ENCODE assay signal across 16 cellular contexts in genomic region chr20:62398120-62398821, GRCh38. TPM values are rescaled to one million over a fixed set of nuclear protein-coding genes. Genes with fewer than 3 reads are reported as not detected.
DNase-seq lines count a peak whose midpoint lies in the region; ATAC-seq and TF ChIP-seq lines count a peak whose summit lies in the region.
"Had no signal": no experiment of that assay in that cellular context is flagged by ENCODE, and none has a peak within 500 bp of the region (broad histone marks: within the 10 kb centered on the region; RNA-seq: fewer than 3 reads in every experiment).

No MANE protein-coding gene starts in this region.

- DNase-seq in activated CD8-positive, alpha-beta T cell treated with anti-CD3 and anti-CD28 coated beads, Interleukin-2, amount 10 ng/mL, durations not matched to agents 7 days and 5 days, result no peak
- DNase-seq in activated CD8-positive, alpha-beta T cell treated with anti-CD3 and anti-CD28 coated beads for 36 hours, result no peak
- no peak for DNase-seq in Calu3
- DNase-seq in RWPE2 (ENCODE audit: low spot score), result peak; percentile 85
- DNase-seq in nephron progenitor cell, result no peak
- DNase-seq in activated CD4-positive, CD25-positive, alpha-beta regulatory T cell treated with anti-CD3 and anti-CD28 coated beads, Interleukin-2, amount 50 U/mL, for 72 hours, result no peak
- DNase-seq in middle frontal gyrus (ENCODE audit: extremely low spot score, low spot score), result no peak
- DNase-seq in suprapubic skin (ENCODE audit: low spot score in 2 of 2), result no peak
- DNase-seq: CD8-positive, alpha-beta memory T cell; COR-L47 had no signal

- BruUV-seq in Calu3 (replicated peaks; lab: Mats Ljungman, UMichigan), result no TSS peak

- H3K27ac ChIP-seq in RWPE2 (ENCODE audit: poor library complexity, severe bottlenecking) (no peak overlapping the region), suprapubic skin (no peak overlapping the region)
- H3K27ac ChIP-seq: 22Rv1; A549; BLaER1 treated with 17β-estradiol and CSF1 and Interleukin-3, amounts not matched to agents 10 nM and 100 nM had no signal

- no peak overlapping the region for H3K4me3 Mint-ChIP-seq in activated CD8-positive, alpha-beta T cell treated with anti-CD3 and anti-CD28 coated beads, Interleukin-2, amount 10 ng/mL, durations not matched to agents 7 days and 5 days
- H3K4me3 Mint-ChIP-seq in activated CD8-positive, alpha-beta T cell treated with anti-CD3 and anti-CD28 coated beads for 36 hours, result no peak overlapping the region
- H3K4me3 Mint-ChIP-seq in Calu3 (ENCODE audit: low read depth, unreplicated experiment), result no peak overlapping the region
- H3K4me3 Mint-ChIP-seq in nephron progenitor cell, result no peak overlapping the region
- H3K4me3 Mint-ChIP-seq: B cell, GM23338 had no signal

- H3K27me3 ChIP-seq in RWPE2 (ENCODE audit: insufficient read depth, poor library complexity, severe bottlenecking), result no peaks in the 10 kb centered on the region
- H3K27me3 ChIP-seq in suprapubic skin, result no peaks in the 10 kb centered on the region
- H3K27me3 ChIP-seq: BLaER1 treated with 17β-estradiol and CSF1 and Interleukin-3, amounts not matched to agents 10 nM and 100 nM had no signal

- POLR2A ChIA-PET in activated CD8-positive, alpha-beta T cell treated with anti-CD3 and anti-CD28 coated beads, Interleukin-2, amount 10 ng/mL, durations not matched to agents 7 days and 5 days (lab: Charles Lee), result no interaction called here
- POLR2A ChIA-PET in activated CD8-positive, alpha-beta T cell treated with anti-CD3 and anti-CD28 coated beads for 36 hours (lab: Charles Lee), result interaction anchor here (4.9 kb wide), 1 partner anchor 9 kb away, joined by 53 read pairs; the partner anchor contains the start of gene RPS21

- ATAC-seq in activated CD8-positive, alpha-beta T cell treated with anti-CD3 and anti-CD28 coated beads, Interleukin-2, amount 10 ng/mL, durations not matched to agents 7 days and 5 days, result no peak
- ATAC-seq in activated CD8-positive, alpha-beta T cell treated with anti-CD3 and anti-CD28 coated beads for 36 hours, result no peak
- no peak for ATAC-seq in RWPE2 (ENCODE audit: low read depth)
- ATAC-seq: A549, GM23338, HCT116 had no signal

- H3K4me3 ChIP-seq in RWPE2 (ENCODE audit: severe bottlenecking), result no peak overlapping the region
- no peak overlapping the region for H3K4me3 ChIP-seq in suprapubic skin
- H3K4me3 ChIP-seq: A549; BLaER1 treated with 17β-estradiol and CSF1 and Interleukin-3, amounts not matched to agents 10 nM and 100 nM; GM23338 had no signal

- peaks cover 10% of the 10 kb centered on the region for H3K36me3 Mint-ChIP-seq in activated CD8-positive, alpha-beta T cell treated with anti-CD3 and anti-CD28 coated beads, Interleukin-2, amount 10 ng/mL, durations not matched to agents 7 days and 5 days (ENCODE audit: low read depth)
- H3K36me3 Mint-ChIP-seq in activated CD8-positive, alpha-beta T cell treated with anti-CD3 and anti-CD28 coated beads for 36 hours (ENCODE audit: low read depth), result peaks cover 6% of the 10 kb centered on the region
- H3K36me3 Mint-ChIP-seq in Calu3 (ENCODE audit: insufficient read depth, unreplicated experiment) (peaks cover 41% of the 10 kb centered on the region), nephron progenitor cell (ENCODE audit: low read depth) (peaks cover 18% of the 10 kb centered on the region)

- 85% methylated on average over 12 of the region's 19 CpGs for WGBS in suprapubic skin

- H3K27ac Mint-ChIP-seq in activated CD8-positive, alpha-beta T cell treated with anti-CD3 and anti-CD28 coated beads, Interleukin-2, amount 10 ng/mL, durations not matched to agents 7 days and 5 days, result peak overlapping the region; percentile 55
- H3K27ac Mint-ChIP-seq in activated CD8-positive, alpha-beta T cell treated with anti-CD3 and anti-CD28 coated beads for 36 hours, result no peak overlapping the region
- H3K27ac Mint-ChIP-seq in Calu3 (ENCODE audit: unreplicated experiment) (peak overlapping the region; percentile 19), nephron progenitor cell (peak overlapping the region; percentile 18)
- H3K27ac Mint-ChIP-seq: B cell, GM23338 had no signal

- H3K9me3 ChIP-seq in RWPE2 (ENCODE audit: severe bottlenecking), result no peaks in the 10 kb centered on the region
- H3K9me3 ChIP-seq in suprapubic skin, result no peaks in the 10 kb centered on the region
- H3K9me3 ChIP-seq: A549 had no signal

- TF ChIP-seq POLR2A in suprapubic skin (IDR thresholded peaks at IDR 0.05), result no peak

- TF ChIP-seq CTCF in activated CD8-positive, alpha-beta T cell treated with anti-CD3 and anti-CD28 coated beads for 36 hours (IDR thresholded peaks at IDR 0.05), result no peak
- TF ChIP-seq CTCF in Calu3 (IDR thresholded peaks at IDR 0.05; ENCODE audit: unreplicated experiment) (no peak), RWPE2 (IDR thresholded peaks at IDR 0.05; ENCODE audit: poor library complexity, severe bottlenecking) (no peak), nephron progenitor cell (IDR thresholded peaks at IDR 0.05) (no peak), suprapubic skin (IDR thresholded peaks at IDR 0.05) (no peak)

- H3K4me1 ChIP-seq in RWPE2 (ENCODE audit: insufficient read depth, poor library complexity, severe bottlenecking) (no peaks in the 10 kb centered on the region), suprapubic skin (no peaks in the 10 kb centered on the region)
- H3K4me1 ChIP-seq: A549 had no signal

- no peaks in the 10 kb centered on the region for H3K9me3 Mint-ChIP-seq in activated CD8-positive, alpha-beta T cell treated with anti-CD3 and anti-CD28 coated beads, Interleukin-2, amount 10 ng/mL, durations not matched to agents 7 days and 5 days (ENCODE audit: insufficient read depth)
- H3K9me3 Mint-ChIP-seq in activated CD8-positive, alpha-beta T cell treated with anti-CD3 and anti-CD28 coated beads for 36 hours, result no peaks in the 10 kb centered on the region
- H3K9me3 Mint-ChIP-seq in Calu3 (ENCODE audit: low read depth, unreplicated experiment), result peaks cover 4% of the 10 kb centered on the region
- no peaks in the 10 kb centered on the region for H3K9me3 Mint-ChIP-seq in nephron progenitor cell
- H3K9me3 Mint-ChIP-seq: CD8-positive, alpha-beta memory T cell had no signal

- CTCF ChIA-PET in activated CD8-positive, alpha-beta T cell treated with anti-CD3 and anti-CD28 coated beads, Interleukin-2, amount 10 ng/mL, durations not matched to agents 7 days and 5 days (lab: Charles Lee), result no interaction called here
- CTCF ChIA-PET in activated CD8-positive, alpha-beta T cell treated with anti-CD3 and anti-CD28 coated beads for 36 hours (lab: Charles Lee), result no interaction called here
- CTCF ChIA-PET in Calu3 (lab: Charles Lee), result no interaction called here

- TF ChIP-seq EP300 in suprapubic skin (IDR thresholded peaks at IDR 0.05), result no peak

- no peaks in the 10 kb centered on the region for H3K27me3 Mint-ChIP-seq in activated CD8-positive, alpha-beta T cell treated with anti-CD3 and anti-CD28 coated beads, Interleukin-2, amount 10 ng/mL, durations not matched to agents 7 days and 5 days (ENCODE audit: low read depth)
- H3K27me3 Mint-ChIP-seq in activated CD8-positive, alpha-beta T cell treated with anti-CD3 and anti-CD28 coated beads for 36 hours, result no peaks in the 10 kb centered on the region
- H3K27me3 Mint-ChIP-seq in Calu3 (ENCODE audit: unreplicated experiment), result no peaks in the 10 kb centered on the region
- H3K27me3 Mint-ChIP-seq in nephron progenitor cell (ENCODE audit: low read depth, poor library complexity), result peaks cover 9% of the 10 kb centered on the region
- H3K27me3 Mint-ChIP-seq: B cell; CD8-positive, alpha-beta memory T cell had no signal

- H3K4me1 Mint-ChIP-seq in activated CD8-positive, alpha-beta T cell treated with anti-CD3 and anti-CD28 coated beads, Interleukin-2, amount 10 ng/mL, durations not matched to agents 7 days and 5 days (ENCODE audit: low read depth), result no peaks in the 10 kb centered on the region
- H3K4me1 Mint-ChIP-seq in activated CD8-positive, alpha-beta T cell treated with anti-CD3 and anti-CD28 coated beads for 36 hours (ENCODE audit: low read depth), result no peaks in the 10 kb centered on the region
- H3K4me1 Mint-ChIP-seq in Calu3 (ENCODE audit: low read depth, unreplicated experiment), result no peaks in the 10 kb centered on the region
- no peaks in the 10 kb centered on the region for H3K4me1 Mint-ChIP-seq in nephron progenitor cell

- 0 out of 2 replicates have a peak, but pooled peaks cover 4% of the 10 kb centered on the region for H3K36me3 ChIP-seq in RWPE2 (ENCODE audit: low read depth)
- H3K36me3 ChIP-seq in suprapubic skin, result peaks cover 13% of the 10 kb centered on the region

- intact Hi-C loops in activated CD8-positive, alpha-beta T cell treated with anti-CD3 and anti-CD28 coated beads for 36 hours (cut with micrococcal nuclease), result no loop called here
- intact Hi-C loops in Calu3 (cut with micrococcal nuclease; ENCODE audit: unreplicated experiment), result no loop called here

RNA-seq across cellular contexts. Expression of gene CABLES2, which starts 8.8 kb away (rescaled TPM):
- total RNA-seq in activated CD8-positive, alpha-beta T cell treated with anti-CD3 and anti-CD28 coated beads, Interleukin-2, amount 10 ng/mL, durations not matched to agents 7 days and 5 days, result 10 to 100 TPM; 17.0 to 17.5 TPM
- 1 to 10 TPM; 3.2 to 4.5 TPM for total RNA-seq in activated CD8-positive, alpha-beta T cell treated with anti-CD3 and anti-CD28 coated beads for 36 hours
- 12.2 and 13.6 TPM in 2 replicates for total RNA-seq in Calu3 (2022)
- 1 to 10 TPM; 3.8 to 7.2 (median 4.5) TPM for total RNA-seq in suprapubic skin

RNA-seq across cellular contexts. Expression of gene RPS21, which starts 11.4 kb away (rescaled TPM):
- 1,000 to 10,000 TPM; 1,875 to 1,999 TPM for total RNA-seq in activated CD8-positive, alpha-beta T cell treated with anti-CD3 and anti-CD28 coated beads, Interleukin-2, amount 10 ng/mL, durations not matched to agents 7 days and 5 days
- 1,000 to 10,000 TPM; 2,670 to 2,760 TPM for total RNA-seq in activated CD8-positive, alpha-beta T cell treated with anti-CD3 and anti-CD28 coated beads for 36 hours
- total RNA-seq in Calu3 (2022) (1,920 and 1,936 TPM in 2 replicates), suprapubic skin (1,000 to 10,000 TPM; 1,604 to 3,217 (median 2,363) TPM)

RNA-seq across cellular contexts. Expression of gene RBBP8NL, which starts 29.1 kb away (rescaled TPM):
- total RNA-seq in activated CD8-positive, alpha-beta T cell treated with anti-CD3 and anti-CD28 coated beads, Interleukin-2, amount 10 ng/mL, durations not matched to agents 7 days and 5 days, result not detected
- not detected for total RNA-seq in activated CD8-positive, alpha-beta T cell treated with anti-CD3 and anti-CD28 coated beads for 36 hours
- total RNA-seq in Calu3 (2022) (6.2 and 6.4 TPM in 2 replicates), suprapubic skin (1 to 10 TPM; 2.0 to 6.6 (median 3.9) TPM)
- total RNA-seq: B cell; CD8-positive, alpha-beta memory T cell had no signal

RNA-seq across cellular contexts. Expression of gene LAMA5, which starts 31.2 kb away (rescaled TPM):
- total RNA-seq in activated CD8-positive, alpha-beta T cell treated with anti-CD3 and anti-CD28 coated beads, Interleukin-2, amount 10 ng/mL, durations not matched to agents 7 days and 5 days, result under 1 TPM; 0.40 to 0.63 TPM
- total RNA-seq in activated CD8-positive, alpha-beta T cell treated with anti-CD3 and anti-CD28 coated beads for 36 hours, result under 1 TPM; 0.25 to 0.76 TPM
- total RNA-seq in Calu3 (2022) (740 and 763 TPM in 2 replicates), suprapubic skin (100 to 1,000 TPM; 200 to 623 (median 316) TPM)
